ENCODE assay signal across 8 cellular contexts in genomic region chr2:28752608-28752984, GRCh38. TPM values are rescaled to one million over a fixed set of nuclear protein-coding genes. Genes with fewer than 3 reads are reported as not detected.
DNase-seq lines count a peak whose midpoint lies in the region; ATAC-seq and TF ChIP-seq lines count a peak whose summit lies in the region.

No MANE protein-coding gene starts in this region.

- H3K4me3 Mint-ChIP-seq in T-cell = peak overlapping the region; percentile 94 to 97 (median 95)

- H3K4me1 ChIP-seq in sigmoid colon = peaks cover 0 to 55% (median 48%) of the 10 kb centered on the region in 4 donors

- H3K27me3 ChIP-seq in sigmoid colon = no peaks in the 10 kb centered on the region

- TF ChIP-seq POLR2A in sigmoid colon (IDR thresholded peaks at IDR 0.05) = no peak

- DNase-seq in NCI-H2029 treated with DMSO at 0.1 percent for 48 hours (lab: John Stamatoyannopoulos, UW) = peak; percentile 15
- no peak for DNase-seq in NCI-H2029 (lab: John Stamatoyannopoulos, UW)
- no peak for DNase-seq in T-cell
- no peak for DNase-seq in fibroblast of villous mesenchyme (ENCODE audit: low read depth)
- DNase-seq in sigmoid colon = no peak
- DNase-seq in NCI-H774 (lab: John Stamatoyannopoulos, UW) = no peak

- TF ChIP-seq CTCF in fibroblast of villous mesenchyme (IDR thresholded peaks at IDR 0.05; ENCODE audit: insufficient read depth, low read depth, low read length) = no peak
- no peak for TF ChIP-seq CTCF in sigmoid colon (IDR thresholded peaks at IDR 0.05)

- whole genome bisulfite sequencing in sigmoid colon, 2 donors = 0 to 1% methylated on average over 9 of the region's 9 CpGs

- H3K27ac ChIP-seq in sigmoid colon = peak overlapping the region; percentile 99 to 100 (median 100)

- TF ChIP-seq EP300 in sigmoid colon (IDR thresholded peaks at IDR 0.05) = no peak

- peak overlapping the region; percentile 93 to 95 for H3K27ac Mint-ChIP-seq in T-cell

- POLR2A ChIA-PET in T-cell (lab: Charles Lee) = interaction anchor here (0.5 to 2.7 kb wide), 8 partner anchors 9 to 159 kb away, joined by 3 to 16 read pairs (median 4); no protein-coding TSS in a partner anchor

- H3K4me3 ChIP-seq in fibroblast of villous mesenchyme (ENCODE audit: low read depth, low read length) = peak overlapping the region; percentile 99
- peak overlapping the region; percentile 91 to 99 (median 92) for H3K4me3 ChIP-seq in sigmoid colon

- H3K27me3 Mint-ChIP-seq in T-cell = no peaks in the 10 kb centered on the region

- peaks cover 68 to 74% (median 72%) of the 10 kb centered on the region in 3 donors for H3K4me1 Mint-ChIP-seq in T-cell

- ATAC-seq in T-cell (replicated peaks in 1 of 4) (no peak), HG02588 (IDR thresholded peaks at IDR 0.05; ENCODE audit: unreplicated experiment) (no peak), GM18502 (IDR thresholded peaks at IDR 0.05; ENCODE audit: poor library complexity, unreplicated experiment) (no peak)

- CTCF ChIA-PET in T-cell (lab: Charles Lee) = interaction anchor here in 1 of 2 donors (1.0 to 7.0 kb wide), 4 partner anchors 129 to 186 kb away, joined by 3 to 45 read pairs (median 5); no protein-coding TSS in a partner anchor

- intact Hi-C loops in sigmoid colon (cut with DNase I) = loop anchor here (2.0 to 5.0 kb wide), 3 partner anchors 70 to 186 kb away; partner anchors contain the start of gene TRMT61B

- no peaks in the 10 kb centered on the region for H3K9me3 ChIP-seq in sigmoid colon

- peaks cover 7% of the 10 kb centered on the region for H3K36me3 Mint-ChIP-seq in T-cell

- no peaks in the 10 kb centered on the region for H3K36me3 ChIP-seq in sigmoid colon

- no peaks in the 10 kb centered on the region for H3K9me3 Mint-ChIP-seq in T-cell

RNA-seq across cellular contexts. Expression of gene PPP1CB, which starts 1.0 kb away (rescaled TPM):
- 100 to 1,000 TPM; 182 to 233 (median 190) TPM for total RNA-seq in T-cell
- 172 and 279 TPM in 2 replicates for total RNA-seq in fibroblast of villous mesenchyme
- total RNA-seq in sigmoid colon = 100 to 1,000 TPM; 446 to 567 (median 515) TPM
- polyA plus RNA-seq in sigmoid colon = 100 to 1,000 TPM in 2 of 3 donors, 10 to 100 TPM in 1; 88.7 to 136 (median 112) TPM

RNA-seq across cellular contexts. Expression of gene SPDYA, which starts 58.0 kb away (rescaled TPM):
- total RNA-seq in T-cell (10 to 100 TPM in 2 of 5 donors, 1 to 10 TPM in 3; 2.2 to 13.3 (median 3.0) TPM), fibroblast of villous mesenchyme (0.97 and 1.3 TPM in 2 replicates), sigmoid colon (1 to 10 TPM in 2 of 4 donors, under 1 TPM in 2; 0.66 to 2.2 (median 1.0) TPM)
- 1 to 10 TPM in 1 of 3 donors, under 1 TPM in 1, not detected in 1; 0.13 to 1.2 TPM for polyA plus RNA-seq in sigmoid colon
